Comparison of ENCODE assay signal across 10 cellular contexts in the genomic region with DNA sequence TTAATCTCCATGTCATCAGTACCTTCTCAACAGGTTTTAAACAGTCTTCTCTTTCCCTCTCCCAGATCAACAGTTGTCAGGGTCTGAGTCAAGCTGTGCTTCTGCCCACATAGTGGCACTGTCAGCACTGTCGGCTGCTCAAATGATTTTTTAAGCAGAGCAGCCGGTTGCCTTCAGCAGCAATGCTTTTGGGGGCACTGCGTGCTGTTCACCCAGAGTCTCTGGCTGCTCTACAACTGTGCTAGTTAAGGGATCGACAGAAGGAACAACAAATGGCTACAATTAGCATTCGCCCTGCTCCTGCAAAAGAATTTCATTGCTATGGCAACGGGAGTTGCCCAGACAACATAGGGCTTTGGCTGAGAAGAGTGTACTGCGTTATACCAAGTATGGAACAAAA.
DNase-seq lines count a peak whose midpoint lies in the region; ATAC-seq, FAIRE-seq and TF ChIP-seq lines count a peak whose summit lies in the region.
"Had no signal": no experiment of that assay in that cellular context is flagged by ENCODE, and none has a peak within 500 bp of the region (broad histone marks: within the 10 kb centered on the region; RNA-seq: fewer than 3 reads in every experiment).

No MANE protein-coding gene starts in this region.

- TF ChIP-seq CTCF in epithelial cell of proximal tubule (conservative IDR thresholded peaks at IDR 0.05; ENCODE audit: low read depth, low read length) = peak; percentile 12
- TF ChIP-seq CTCF in uterus (IDR thresholded peaks at IDR 0.05) = no peak

- no peak for TF ChIP-seq POLR2A in uterus (IDR thresholded peaks at IDR 0.05)

- H3K4me3 ChIP-seq in epithelial cell of proximal tubule (ENCODE audit: low read depth, low read length) (peak overlapping the region; percentile 21), uterus (no peak overlapping the region)

- intact Hi-C loops in uterus (cut with DNase I; ENCODE audit: low total_unique reads) = no loop called here

- no peak overlapping the region for H3K4me3 Mint-ChIP-seq in immature natural killer cell
- H3K4me3 Mint-ChIP-seq: IgD-negative memory B cell had no signal

- ATAC-seq in HG02885 (IDR thresholded peaks at IDR 0.05; ENCODE audit: poor library complexity, unreplicated experiment) = no peak

- no peak overlapping the region for H3K27ac ChIP-seq in uterus

- H3K36me3 ChIP-seq in uterus = no peaks in the 10 kb centered on the region

- no peak overlapping the region for H3K27ac Mint-ChIP-seq in immature natural killer cell
- H3K27ac Mint-ChIP-seq: IgD-negative memory B cell had no signal

- H3K9me3 Mint-ChIP-seq in immature natural killer cell = no peaks in the 10 kb centered on the region
- H3K9me3 Mint-ChIP-seq: IgD-negative memory B cell had no signal

- DNase-seq in Ammon's horn (ENCODE audit: low spot score) = peak; percentile 92
- DNase-seq in NCI-H2227 treated with DMSO at 0.1 percent for 48 hours (lab: John Stamatoyannopoulos, UW) = peak; percentile 45
- DNase-seq in epithelial cell of proximal tubule (ENCODE audit: low read depth) = peak; percentile 23
- peak; percentile 66 for DNase-seq in middle frontal gyrus (ENCODE audit: extremely low spot score, low spot score)
- no peak for DNase-seq in uterus
- no peak for DNase-seq in immature natural killer cell
- no peak for DNase-seq in urothelium cell line (ENCODE audit: low spot score)
- DNase-seq: DMS79 treated with DMSO at 0.1 percent for 48 hours had no signal

- no peaks in the 10 kb centered on the region for H3K4me1 ChIP-seq in uterus

- H3K27me3 ChIP-seq in uterus = no peaks in the 10 kb centered on the region

- no peaks in the 10 kb centered on the region for H3K36me3 Mint-ChIP-seq in immature natural killer cell
- H3K36me3 Mint-ChIP-seq: IgD-negative memory B cell had no signal

- no peak for FAIRE-seq in urothelium cell line (lab: Jason Lieb, UNC)

- H3K27me3 Mint-ChIP-seq in immature natural killer cell (ENCODE audit: low read depth in 3 of 3) = no peaks in the 10 kb centered on the region
- H3K27me3 Mint-ChIP-seq: IgD-negative memory B cell had no signal

- H3K4me1 Mint-ChIP-seq in immature natural killer cell = peaks cover under 1 to 9% of the 10 kb centered on the region in 2 donors

- no peaks in the 10 kb centered on the region for H3K9me3 ChIP-seq in uterus

Comparison
In these comparisons a context has a peak if more than half of its experiments do, and no peak if none do; other contexts are left out.
1. DNase-seq: peak in Ammon's horn (single experiment), NCI-H2227 treated with DMSO at 0.1 percent for 48 hours (single experiment), epithelial cell of proximal tubule (single experiment) and middle frontal gyrus (single experiment); none in uterus (0 of 2), immature natural killer cell (0 of 3) and urothelium cell line (single experiment).